29 cellular contexts compared by ENCODE assay signal in the genomic region with DNA sequence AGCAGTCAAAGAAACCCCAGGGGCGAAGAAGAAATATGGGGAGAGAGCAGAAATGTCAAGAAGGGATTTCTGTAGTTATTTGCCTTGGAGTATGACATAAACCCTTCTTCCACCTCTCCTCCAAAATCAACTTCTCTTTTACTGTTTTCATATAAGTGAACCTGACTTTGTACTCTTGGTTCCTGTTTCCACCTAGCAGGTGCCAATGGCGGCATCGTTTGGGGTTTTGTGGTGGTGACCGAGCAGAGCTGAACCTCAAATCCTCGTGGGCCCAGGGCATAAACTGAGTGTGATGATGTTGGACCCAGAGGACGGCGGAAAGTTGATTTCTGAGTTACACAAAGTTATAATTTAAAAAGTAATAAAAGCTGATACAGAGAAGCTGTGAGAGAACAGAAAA. TPM values are rescaled to one million over a fixed set of nuclear protein-coding genes. Genes with fewer than 3 reads are reported as not detected.
DNase-seq lines count a peak whose midpoint lies in the region; ATAC-seq, FAIRE-seq and TF ChIP-seq lines count a peak whose summit lies in the region.
"Had no signal": no experiment of that assay in that cellular context is flagged by ENCODE, and none has a peak within 500 bp of the region (broad histone marks: within the 10 kb centered on the region; RNA-seq: fewer than 3 reads in every experiment).

No MANE protein-coding gene starts in this region.

- H3K27me3 ChIP-seq in GM12878 (replicated peaks in 1 of 2; ENCODE audit: control insufficient read depth in 2 of 2, insufficient read depth in 2 of 2, low read length in 1 of 2), result no peaks in the 10 kb centered on the region
- H3K27me3 ChIP-seq in hepatocyte, result no peaks in the 10 kb centered on the region
- H3K27me3 ChIP-seq: body of pancreas, neural progenitor cell, upper lobe of right lung had no signal

- ATAC-seq in GM19351 (IDR thresholded peaks at IDR 0.05; ENCODE audit: unreplicated experiment) (peak; percentile 50), GM12878 (peak; percentile 55), GM21529 (IDR thresholded peaks at IDR 0.05; ENCODE audit: unreplicated experiment) (no peak)
- ATAC-seq: activated CD8-positive, alpha-beta T cell treated with anti-CD3 and anti-CD28 coated beads for 36 hours; body of pancreas; HCT116; mucosa of descending colon; sciatic nerve; SK-N-SH treated with all-trans-retinoic acid at 6 μM for 48 hours; upper lobe of right lung had no signal

- H3K79me2 ChIP-seq in GM12878 (ENCODE audit: control insufficient read depth, insufficient read depth, low read length), result no peaks in the 10 kb centered on the region
- no peaks in the 10 kb centered on the region for H3K79me2 ChIP-seq in hepatocyte

- no peak for TF ChIP-seq CTCF in GM12865 (IDR thresholded peaks at IDR 0.05; ENCODE audit: insufficient read depth, low read depth, low read length, missing control alignments)
- no peak for TF ChIP-seq CTCF in GM12878 (IDR thresholded peaks at IDR 0.05 in 2 of 3, conservative IDR thresholded peaks at IDR 0.05 in 1 of 3; ENCODE audit: control insufficient read depth in 2 of 3, extremely low read depth in 1 of 3, insufficient read depth in 1 of 3, low read depth in 3 of 3, low read length in 3 of 3)
- TF ChIP-seq CTCF in hepatocyte (IDR thresholded peaks at IDR 0.05; ENCODE audit: poor library complexity), result no peak

- no peaks in the 10 kb centered on the region for H3K9me2 ChIP-seq in hepatocyte (replicated peaks; ENCODE audit: insufficient read depth)

- BruUV-seq in GM12878 (replicated peaks; lab: Mats Ljungman, UMichigan), result no TSS peak

- no peak for FAIRE-seq in GM12878 (lab: Jason Lieb, UNC)
- FAIRE-seq: D721Med, GM19239 had no signal

- no peak overlapping the region for H3K27ac ChIP-seq in GM12878 (ENCODE audit: control insufficient read depth, insufficient read depth)
- no peak overlapping the region for H3K27ac ChIP-seq in hepatocyte
- H3K27ac ChIP-seq: body of pancreas, epithelial cell of prostate, neural progenitor cell, upper lobe of right lung had no signal

- TF ChIP-seq RAD21 in GM12878 (IDR thresholded peaks at IDR 0.05; ENCODE audit: insufficient read depth, low read depth, low read length), result no peak

- H3K4me3 ChIP-seq in GM12865 (ENCODE audit: low read depth, low read length) (no peak overlapping the region), GM12878 (no peak overlapping the region), hepatocyte (no peak overlapping the region)
- H3K4me3 ChIP-seq: body of pancreas, mucosa of descending colon, neural progenitor cell, upper lobe of right lung had no signal

- SMC1A ChIA-PET in GM12878 (lab: Charles Lee; ENCODE audit: uncharacterized antibody, unreplicated experiment), result no interaction called here

- RAD21 ChIA-PET in GM12878 (lab: Charles Lee; ENCODE audit: unreplicated experiment), result interaction anchor here (1.2 kb wide), 1 partner anchor 257 kb away, joined by 3 read pairs; no protein-coding TSS in a partner anchor

- TF ChIP-seq EP300 in GM12878 (IDR thresholded peaks at IDR 0.05; ENCODE audit: borderline replicate concordance in 1 of 2, control insufficient read depth in 1 of 2, low read depth in 2 of 2, low read length in 2 of 2), result no peak

- H2AFZ ChIP-seq in GM12878 (ENCODE audit: control insufficient read depth, low read depth, low read length), result no peak overlapping the region
- H2AFZ ChIP-seq in hepatocyte, result no peak overlapping the region
- H2AFZ ChIP-seq: neural progenitor cell had no signal

- H3K4me1 ChIP-seq in GM12878 (ENCODE audit: control insufficient read depth, insufficient read depth, low read length) (no peaks in the 10 kb centered on the region), hepatocyte (ENCODE audit: insufficient read depth) (no peaks in the 10 kb centered on the region)
- H3K4me1 ChIP-seq: body of pancreas, neural progenitor cell, upper lobe of right lung had no signal

- intact Hi-C loops in GM12878 (cut with micrococcal nuclease; ENCODE audit: unreplicated experiment), result no loop called here

- POLR2A ChIA-PET in GM12878 (lab: Charles Lee) (no interaction called here), HEK293T (lab: Yijun Ruan, JAX) (no interaction called here)

- no peak overlapping the region for H3K4me2 ChIP-seq in GM12878 (ENCODE audit: control insufficient read depth, insufficient read depth)
- no peak overlapping the region for H3K4me2 ChIP-seq in hepatocyte
- H3K4me2 ChIP-seq: neural progenitor cell had no signal

- H3K9ac ChIP-seq in GM12878 (ENCODE audit: control insufficient read depth, insufficient read depth, low read length), result no peak overlapping the region
- H3K9ac ChIP-seq: neural progenitor cell had no signal

- DNase-seq in GM12865 (ENCODE audit: low read depth), result peak; percentile 20
- DNase-seq in KBM-7, result peak; percentile 8
- DNase-seq in GM12878 (ENCODE audit: low read depth, low spot score), result no peak
- no peak for DNase-seq in T-helper 2 cell
- no peak for DNase-seq in hepatocyte (ENCODE audit: low spot score)
- no peak for DNase-seq in HEK293T (ENCODE audit: extremely low spot score)
- DNase-seq: ACHN; activated CD8-positive, alpha-beta T cell treated with anti-CD3 and anti-CD28 coated beads for 36 hours; activated gamma-delta T cell treated with Interleukin-2 at 50 U/mL for 16 hours; activated T-cell treated with anti-CD3 and anti-CD28 coated beads for 4 hours; body of pancreas; C1 segment of cervical spinal cord; Karpas-422; mucosa of descending colon; NCI-H1417; NCI-H524 treated with DMSO at 0.1 percent for 48 hours; posterior cingulate gyrus; stimulated activated CD8-positive, alpha-beta memory T cell treated with anti-CD3 and anti-CD28 coated beads, Interleukin-4, amount 100 ng/mL, for 48 hours; T-helper 9 cell; upper lobe of right lung had no signal

- TF ChIP-seq POLR2A in GM12878 (IDR thresholded peaks at IDR 0.05; ENCODE audit: low read depth, low read length), result no peak

- WGBS in GM12878 (ENCODE audit: insufficient coverage, insufficient replicate concordance, low lambda C conversion rate, missing lambda C conversion rate), result 7% methylated on average over 7 of the region's 7 CpGs
- WGBS in hepatocyte (ENCODE audit: low lambda C conversion rate, missing lambda C conversion rate), result 91% methylated on average over 7 of the region's 7 CpGs

- no peaks in the 10 kb centered on the region for H3K36me3 ChIP-seq in GM12878 (ENCODE audit: control insufficient read depth in 2 of 2, insufficient read depth in 2 of 2, low read length in 1 of 2)
- H3K36me3 ChIP-seq in hepatocyte (replicated peaks; ENCODE audit: insufficient read depth, low read depth), result no peaks in the 10 kb centered on the region
- H3K36me3 ChIP-seq: neural progenitor cell, upper lobe of right lung had no signal

- CTCF ChIA-PET in GM12878 (lab: Yijun Ruan, JAX), result no interaction called here
- CTCF ChIA-PET in HEK293T (lab: Yijun Ruan, JAX), result no interaction called here

- H3K9me3 ChIP-seq in GM12878 (replicated peaks; ENCODE audit: control insufficient read depth, insufficient read depth, low read length), result no peaks in the 10 kb centered on the region
- H3K9me3 ChIP-seq in hepatocyte (ENCODE audit: low read depth), result no peaks in the 10 kb centered on the region
- H3K9me3 ChIP-seq: body of pancreas, mucosa of descending colon, upper lobe of right lung had no signal

- no peaks in the 10 kb centered on the region for H4K20me1 ChIP-seq in GM12878 (ENCODE audit: control insufficient read depth, insufficient read depth)
- no peaks in the 10 kb centered on the region for H4K20me1 ChIP-seq in hepatocyte (ENCODE audit: insufficient read depth, poor library complexity, severe bottlenecking)

- in situ Hi-C loops in KBM-7 (cut with MboI; ENCODE audit: low pct_unique_long_range_greater_than_20kb, low sequenced_read_pairs) (no loop called here), GM12878 (cut with MboI) (no loop called here)

TF ChIP-seq in GM12878, 131 proteins besides CTCF, POLR2A, EP300 and RAD21:
- TF ChIP-seq RUNX3 (IDR thresholded peaks at IDR 0.05; ENCODE audit: low read length) (peak; percentile 26; the same call in 1 of the 2 replicates), MXI1 (IDR thresholded peaks at IDR 0.05; ENCODE audit: low read depth, low read length) (no peak), IKZF1 (conservative IDR thresholded peaks at IDR 0.05) (no peak), POU2F2 (IDR thresholded peaks at IDR 0.05; ENCODE audit: borderline replicate concordance, low read depth, low read length) (no peak)

TF ChIP-seq in HEK293T, 16 proteins besides CTCF, POLR2A, EP300 and RAD21 (continues in another document):
- TF ChIP-seq TARDBP (IDR thresholded peaks at IDR 0.05) (no peak), LEF1 (IDR thresholded peaks at IDR 0.05; ENCODE audit: borderline replicate concordance) (no peak), HDGF (IDR thresholded peaks at IDR 0.05; ENCODE audit: borderline replicate concordance) (no peak), L3MBTL2 (conservative IDR thresholded peaks at IDR 0.05) (no peak), FOXK2 (IDR thresholded peaks at IDR 0.05) (no peak), ZNF384 (IDR thresholded peaks at IDR 0.05) (no peak), NFRKB (IDR thresholded peaks at IDR 0.05) (no peak), CTBP1 (IDR thresholded peaks at IDR 0.05; ENCODE audit: borderline replicate concordance) (no peak), ELF4 (IDR thresholded peaks at IDR 0.05) (no peak)

RNA-seq across cellular contexts. Expression of gene PSMD7, which starts 39.6 kb away (rescaled TPM):
- total RNA-seq in GM12878 (2013; cell fraction: nucleolus; rRNA removed), result 46.6 and 47.1 TPM in 2 replicates
- 64.3 and 71.9 TPM in 2 replicates for total RNA-seq in GM12878 (2014; rRNA removed)
- 92.2 and 101 TPM in 2 replicates for total RNA-seq in GM12878 (2014; rRNA removed; fragmentation: Illumina TruSeq; extraction: Trizol)
- total RNA-seq in GM12878 (2021), result 92.2 TPM in 2 replicates
- 57.2 TPM for polyA plus RNA-seq in GM12878 (2011; ENCODE audit: low read depth)
- 99.4 and 125 TPM in 2 replicates for polyA plus RNA-seq in GM12878 (2011; rRNA removed)
- 64.2 and 76.6 TPM in 2 replicates for polyA plus RNA-seq in GM12878 (2011; cell fraction: cytosol; rRNA removed)
- polyA plus RNA-seq in GM12878 (2011; cell fraction: nucleus; rRNA removed), result 54.2 and 63.0 TPM in 2 replicates
- polyA plus RNA-seq in GM12878 (2012), result 76.9 and 82.3 TPM in 2 replicates
- polyA plus RNA-seq in GM12878 (2014; fragmentation: Illumina TruSeq; extraction: Trizol), result 137 and 163 TPM in 2 replicates
- polyA plus RNA-seq in GM12878 (2014; fragmentation: Nextera tagmentation; extraction: Ambion mirVana), result 100 to 1,000 TPM in 1 of 2 experiments, 10 to 100 TPM in 1; 66.9 to 102 TPM
- 100.0 and 107 TPM in 2 replicates for polyA plus RNA-seq in GM12878 (2014; rRNA removed)
- 100 to 1,000 TPM; 188 to 199 TPM for polyA plus RNA-seq in GM12878 (2016; fragmentation: Nextera tagmentation; extraction: Ambion mirVana)
- 55.3 and 90.9 TPM in 2 replicates for polyA minus RNA-seq in GM12878 (2011; rRNA and poly(A)+ RNA removed)
- 21.1 and 36.2 TPM in 2 replicates for polyA minus RNA-seq in GM12878 (2011; cell fraction: cytosol; rRNA and poly(A)+ RNA removed)
- 24.3 and 35.9 TPM in 2 replicates for polyA minus RNA-seq in GM12878 (2011; cell fraction: nucleus; rRNA and poly(A)+ RNA removed)
- total RNA-seq in hepatocyte, result 84.8 and 98.2 TPM in 2 replicates
- polyA plus RNA-seq in hepatocyte, result 134 and 147 TPM in 2 replicates

Comparison
In these comparisons a context has a peak if more than half of its experiments do, and no peak if none do; other contexts are left out.
1. DNase-seq: peak in GM12865 (single experiment) and KBM-7 (single experiment); none in GM12878 (single experiment), T-helper 2 cell (0 of 5), hepatocyte (single experiment) and HEK293T (single experiment).